Comparison of ENCODE assay signal across 22 cellular contexts in the genomic region with DNA sequence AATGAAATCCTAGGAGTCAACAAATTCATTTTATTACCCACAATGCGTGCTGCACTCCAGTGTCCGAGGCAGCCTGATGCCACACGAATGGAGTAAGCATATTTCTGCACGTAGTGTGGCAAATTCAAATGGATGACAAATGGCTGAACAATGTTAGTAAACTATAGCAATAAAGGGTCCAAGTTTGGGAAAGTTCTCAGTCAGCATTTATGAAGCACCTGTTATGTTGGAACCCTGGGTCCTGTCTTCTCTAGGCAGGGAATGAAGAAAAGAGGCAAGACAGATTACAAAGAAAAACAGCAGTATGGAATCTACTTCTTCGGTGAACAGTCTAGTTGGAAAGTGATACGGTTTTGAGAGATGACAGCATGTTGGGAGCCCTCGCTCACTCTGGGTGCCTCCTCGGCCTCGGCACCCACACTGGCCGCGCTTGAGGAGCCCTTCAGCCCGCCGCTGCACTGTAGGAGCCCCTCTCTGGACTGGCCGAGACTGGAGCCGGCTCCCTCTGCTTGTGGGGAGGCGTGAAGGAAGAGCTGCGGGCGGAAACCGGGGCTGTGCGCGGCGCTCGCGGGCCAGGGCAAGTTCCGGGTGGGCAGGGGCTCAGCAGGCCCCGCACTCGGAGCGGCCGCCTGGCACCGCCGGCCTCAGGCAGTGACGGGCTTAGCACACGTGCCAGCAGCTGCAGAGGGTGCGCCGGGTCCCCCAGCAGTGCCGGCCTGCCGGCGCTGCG. TPM values are rescaled to one million over a fixed set of nuclear protein-coding genes. Genes with fewer than 3 reads are reported as not detected.
DNase-seq lines count a peak whose midpoint lies in the region; ATAC-seq and TF ChIP-seq lines count a peak whose summit lies in the region.
"Had no signal": no experiment of that assay in that cellular context is flagged by ENCODE, and none has a peak within 500 bp of the region (broad histone marks: within the 10 kb centered on the region; RNA-seq: fewer than 3 reads in every experiment).

No MANE protein-coding gene starts in this region.

- BruUV-seq in IMR-90 (replicated peaks; lab: Mats Ljungman, UMichigan): no TSS peak

- POLR2A ChIA-PET in activated CD4-positive, alpha-beta T cell treated with anti-CD3 and anti-CD28 coated beads for 36 hours (lab: Charles Lee): interaction anchor here (0.6 kb wide), 1 partner anchor 258 kb away, joined by 3 read pairs; no protein-coding TSS in a partner anchor
- POLR2A ChIA-PET in IMR-90 (lab: Charles Lee; ENCODE audit: unreplicated experiment): no interaction called here

- H3K36me3 Mint-ChIP-seq in activated CD4-positive, alpha-beta T cell treated with anti-CD3 and anti-CD28 coated beads for 36 hours (ENCODE audit: low read depth): peaks cover 2% of the 10 kb centered on the region
- peaks cover 18% of the 10 kb centered on the region for H3K36me3 Mint-ChIP-seq in endothelial cell (ENCODE audit: low read depth, unreplicated experiment)
- peaks cover 22% of the 10 kb centered on the region for H3K36me3 Mint-ChIP-seq in GM23338 (ENCODE audit: low read depth)

- H4K91ac ChIP-seq in IMR-90 (ENCODE audit: insufficient read depth, low read depth, low read length): no peak overlapping the region

- no peak overlapping the region for H4K8ac ChIP-seq in IMR-90 (ENCODE audit: low read depth in 2 of 2, low read length in 2 of 2)

- H3K27ac ChIP-seq in IMR-90 (ENCODE audit: insufficient read depth, low read length) (no peak overlapping the region), testis (no peak overlapping the region), GM23338 (ENCODE audit: low read depth) (no peak overlapping the region)
- H3K27ac ChIP-seq: 22Rv1, C4-2B, Peyer's patch had no signal

- H2AK9ac ChIP-seq in IMR-90 (replicated peaks; ENCODE audit: low read depth, low read length, poor library complexity): no peak overlapping the region

- 0 out of 2 replicates have a peak, but pooled peaks cover 4% of the 10 kb centered on the region for H3K9me2 ChIP-seq in GM23338 (ENCODE audit: insufficient read depth)

- no peak overlapping the region for H3K14ac ChIP-seq in IMR-90 (replicated peaks; ENCODE audit: low read depth, low read length)

- no peak overlapping the region for H3K4ac ChIP-seq in IMR-90 (ENCODE audit: low read depth, low read length)

- no peak for TF ChIP-seq RAD21 in IMR-90 (IDR thresholded peaks at IDR 0.05; ENCODE audit: low read length)

- H3F3A ChIP-seq in GM23338 (replicated peaks; ENCODE audit: low read depth): no peaks in the 10 kb centered on the region

- H3K27me3 ChIP-seq in IMR-90 (ENCODE audit: control insufficient read depth, insufficient read depth, low read length) (no peaks in the 10 kb centered on the region), testis (no peaks in the 10 kb centered on the region), GM23338 (ENCODE audit: insufficient read depth) (no peaks in the 10 kb centered on the region)
- H3K27me3 ChIP-seq: Peyer's patch had no signal

- no peak overlapping the region for H2BK120ac ChIP-seq in IMR-90 (ENCODE audit: low read depth, low read length)

- in situ Hi-C loops in IMR-90 (cut with MboI; ENCODE audit: low sequenced_read_pairs): no loop called here

- H3K23ac ChIP-seq in IMR-90 (ENCODE audit: low read depth, low read length): no peak overlapping the region

- H2AFZ ChIP-seq in IMR-90 (replicated peaks; ENCODE audit: low read length, poor library complexity) (no peak overlapping the region), GM23338 (no peak overlapping the region)

- no peak for DNase-seq in activated CD4-positive, alpha-beta T cell treated with anti-CD3 and anti-CD28 coated beads for 36 hours
- no peak for DNase-seq in activated CD4-positive, alpha-beta T cell treated with anti-CD3 and anti-CD28 coated beads for 1 hour
- DNase-seq in IMR-90: no peak
- DNase-seq in endothelial cell (ENCODE audit: low spot score): no peak
- no peak for DNase-seq in testis
- DNase-seq in GM23338 (ENCODE audit: low spot score): no peak
- DNase-seq in islet precursor cell: no peak
- DNase-seq: Calu3; CD8-positive, alpha-beta memory T cell; DMS153; NCI-H1105 treated with DMSO at 0.1 percent for 48 hours; NCI-H2081; NCI-H2171; NCI-H345; NCI-H524; NCI-H774; NK-92 treated with Interleukin-12 subunit alpha and Interleukin-12 subunit beta, amount 100 ng/mL, for 24 hours; Peyer's patch had no signal

- no peak overlapping the region for H3K18ac ChIP-seq in IMR-90 (ENCODE audit: low read depth, low read length)

- H3K56ac ChIP-seq in IMR-90 (ENCODE audit: extremely low read depth, insufficient read depth, low read length): no peak overlapping the region

- H3K9me3 ChIP-seq in IMR-90 (ENCODE audit: control insufficient read depth, insufficient read depth, low read length) (no peaks in the 10 kb centered on the region), testis (no peaks in the 10 kb centered on the region)
- H3K9me3 ChIP-seq: Peyer's patch had no signal

- intact Hi-C loops in activated CD4-positive, alpha-beta T cell treated with anti-CD3 and anti-CD28 coated beads for 36 hours (cut with DNase I, micrococcal nuclease): no loop called here
- intact Hi-C loops in IMR-90 (cut with micrococcal nuclease): no loop called here
- intact Hi-C loops in testis (cut with DNase I; ENCODE audit: low total_unique reads): no loop called here

- no peak overlapping the region for H3K4me3 ChIP-seq in IMR-90 (ENCODE audit: insufficient read depth, low read depth, low read length)
- peak overlapping the region; percentile 34 for H3K4me3 ChIP-seq in testis
- no peak overlapping the region for H3K4me3 ChIP-seq in GM23338
- H3K4me3 ChIP-seq: Peyer's patch had no signal

- TF ChIP-seq POLR2A in IMR-90 (IDR thresholded peaks at IDR 0.05; ENCODE audit: low read depth, low read length): no peak
- TF ChIP-seq POLR2A in testis (IDR thresholded peaks at IDR 0.05): no peak

- no peak for TF ChIP-seq CTCF in IMR-90 (conservative IDR thresholded peaks at IDR 0.05; ENCODE audit: low read depth, low read length)
- no peak for TF ChIP-seq CTCF in endothelial cell (IDR thresholded peaks at IDR 0.05; ENCODE audit: unreplicated experiment)
- TF ChIP-seq CTCF in testis (IDR thresholded peaks at IDR 0.05): no peak
- TF ChIP-seq CTCF in GM23338 (conservative IDR thresholded peaks at IDR 0.05; ENCODE audit: low read depth in 2 of 2): no peak

- H3K9me3 Mint-ChIP-seq in activated CD4-positive, alpha-beta T cell treated with anti-CD3 and anti-CD28 coated beads for 36 hours (ENCODE audit: low read depth): peaks cover 7% of the 10 kb centered on the region
- H3K9me3 Mint-ChIP-seq in endothelial cell (ENCODE audit: unreplicated experiment): peaks cover 4% of the 10 kb centered on the region
- H3K9me3 Mint-ChIP-seq in GM23338: peaks cover 24% of the 10 kb centered on the region
- H3K9me3 Mint-ChIP-seq: CD8-positive, alpha-beta memory T cell had no signal

- no peak overlapping the region for H2BK20ac ChIP-seq in IMR-90 (ENCODE audit: low read depth, low read length)

- H3K4me1 Mint-ChIP-seq in activated CD4-positive, alpha-beta T cell treated with anti-CD3 and anti-CD28 coated beads for 36 hours: peaks cover 33% of the 10 kb centered on the region
- peaks cover 15% of the 10 kb centered on the region for H3K4me1 Mint-ChIP-seq in endothelial cell (ENCODE audit: unreplicated experiment)
- peaks cover 12% of the 10 kb centered on the region for H3K4me1 Mint-ChIP-seq in GM23338

- H3K36me3 ChIP-seq in IMR-90 (ENCODE audit: control insufficient read depth, insufficient read depth, low read length) (no peaks in the 10 kb centered on the region), testis (ENCODE audit: low read depth, missing control alignments) (no peaks in the 10 kb centered on the region), GM23338 (ENCODE audit: insufficient read depth) (no peaks in the 10 kb centered on the region; the same call in 1 of the 2 replicates)
- H3K36me3 ChIP-seq: Peyer's patch had no signal

- H3K9me1 ChIP-seq in IMR-90 (ENCODE audit: insufficient read depth, low read length): no peaks in the 10 kb centered on the region

- peak overlapping the region; percentile 17 for H3K27ac Mint-ChIP-seq in activated CD4-positive, alpha-beta T cell treated with anti-CD3 and anti-CD28 coated beads for 36 hours
- H3K27ac Mint-ChIP-seq in endothelial cell (ENCODE audit: unreplicated experiment): no peak overlapping the region
- H3K27ac Mint-ChIP-seq in GM23338: no peak overlapping the region

- ATAC-seq in activated CD4-positive, alpha-beta T cell treated with anti-CD3 and anti-CD28 coated beads for 36 hours: no peak
- ATAC-seq in IMR-90 (ENCODE audit: low read depth) (no peak), HG02884 (IDR thresholded peaks at IDR 0.05; ENCODE audit: unreplicated experiment) (no peak), GM23338 (no peak)
- ATAC-seq: SK-N-SH treated with all-trans-retinoic acid at 6 μM for 48 hours had no signal

- no peak overlapping the region for H2BK15ac ChIP-seq in IMR-90 (ENCODE audit: low read depth, low read length)

- H3K4me1 ChIP-seq in IMR-90 (ENCODE audit: control insufficient read depth, insufficient read depth, low read length): no peaks in the 10 kb centered on the region
- H3K4me1 ChIP-seq in testis: no peaks in the 10 kb centered on the region
- peaks cover 5% of the 10 kb centered on the region for H3K4me1 ChIP-seq in GM23338 (ENCODE audit: insufficient read depth)

- no peak overlapping the region for H2BK5ac ChIP-seq in IMR-90 (ENCODE audit: low read depth, low read length, poor library complexity, severe bottlenecking)

- 82% methylated on average over 10 of the region's 39 CpGs; no CpG with 5 or more reads in 1 of the 2 experiments for WGBS in IMR-90 (ENCODE audit: extremely low coverage in 2 of 2, insufficient read length in 1 of 2), 2 experiments
- 77 to 88% methylated on average over 24 to 39 of the region's 39 CpGs for WGBS in testis, 2 donors

- H4K5ac ChIP-seq in IMR-90 (ENCODE audit: low read depth, low read length): no peak overlapping the region

- H3K4me3 Mint-ChIP-seq in activated CD4-positive, alpha-beta T cell treated with anti-CD3 and anti-CD28 coated beads for 36 hours: no peak overlapping the region
- H3K4me3 Mint-ChIP-seq in endothelial cell (ENCODE audit: unreplicated experiment) (peak overlapping the region; percentile 13), GM23338 (no peak overlapping the region)

- no peak overlapping the region for H3K9ac ChIP-seq in IMR-90 (ENCODE audit: low read depth, low read length)

- dilution Hi-C loops in IMR-90 (cut with HindIII; ENCODE audit: low sequenced_read_pairs, unreplicated experiment): no loop called here

- no peak overlapping the region for H3K4me2 ChIP-seq in IMR-90 (ENCODE audit: low read depth, low read length)
- no peak overlapping the region for H3K4me2 ChIP-seq in GM23338

- CTCF ChIA-PET in activated CD4-positive, alpha-beta T cell treated with anti-CD3 and anti-CD28 coated beads for 36 hours (lab: Charles Lee): no interaction called here
- CTCF ChIA-PET in IMR-90 (lab: Yijun Ruan, JAX): no interaction called here

- no peaks in the 10 kb centered on the region for H3K79me1 ChIP-seq in IMR-90 (ENCODE audit: low read depth in 1 of 2, low read length in 2 of 2)

- no peaks in the 10 kb centered on the region for H3K27me3 Mint-ChIP-seq in activated CD4-positive, alpha-beta T cell treated with anti-CD3 and anti-CD28 coated beads for 36 hours
- H3K27me3 Mint-ChIP-seq in endothelial cell (ENCODE audit: unreplicated experiment): peaks cover 5% of the 10 kb centered on the region
- H3K27me3 Mint-ChIP-seq in GM23338 (ENCODE audit: insufficient read depth, low read depth, poor library complexity): no peaks in the 10 kb centered on the region
- H3K27me3 Mint-ChIP-seq: CD8-positive, alpha-beta memory T cell had no signal

- H2AK5ac ChIP-seq in IMR-90 (ENCODE audit: low read depth, low read length): no peak overlapping the region

- H3K79me2 ChIP-seq in GM23338 (replicated peaks; ENCODE audit: insufficient read depth): no peaks in the 10 kb centered on the region

- H4K20me1 ChIP-seq in IMR-90 (ENCODE audit: insufficient read depth, low read length): no peaks in the 10 kb centered on the region
- no peaks in the 10 kb centered on the region for H4K20me1 ChIP-seq in GM23338 (replicated peaks; ENCODE audit: insufficient read depth)

RNA-seq across cellular contexts. Expression of a gene that starts 4.8 kb away (rescaled TPM):
- total RNA-seq in activated CD4-positive, alpha-beta T cell treated with anti-CD3 and anti-CD28 coated beads for 36 hours: 10 to 100 TPM; 50.8 to 65.0 TPM
- total RNA-seq in IMR-90 (2012; rRNA removed) (17.7 and 23.3 TPM in 2 replicates), endothelial cell (ENCODE audit: unreplicated experiment) (64.7 TPM), testis (100 to 1,000 TPM; 114 to 131 TPM)
- polyA plus RNA-seq in IMR-90 (2012; rRNA removed) (22.1 and 27.8 TPM in 2 replicates), testis (ENCODE audit: insufficient read depth, low read depth, low replicate concordance) (265 TPM), GM23338 (2016; fragmentation: Nextera tagmentation; extraction: Ambion mirVana) (11.9 and 12.1 TPM in 2 replicates)
- 4.6 and 5.4 TPM in 2 replicates for polyA plus RNA-seq in IMR-90 (2012; cell fraction: cytosol; rRNA removed)
- 3.0 and 31.7 TPM in 2 replicates for polyA plus RNA-seq in IMR-90 (2012; cell fraction: nucleus; rRNA removed; ENCODE audit: low replicate concordance)
- 31.8 and 33.6 TPM in 2 replicates for total RNA-seq in GM23338 (2014; rRNA removed; shearing (Covaris generic))

Comparison
In these comparisons a context has a peak if more than half of its experiments do, and no peak if none do; other contexts are left out.
1. H3K4me3 ChIP-seq: peak in testis (2 of 2); none in IMR-90 (single experiment) and GM23338 (single experiment).